ENCODE assay signal across 22 cellular contexts in the genomic region with DNA sequence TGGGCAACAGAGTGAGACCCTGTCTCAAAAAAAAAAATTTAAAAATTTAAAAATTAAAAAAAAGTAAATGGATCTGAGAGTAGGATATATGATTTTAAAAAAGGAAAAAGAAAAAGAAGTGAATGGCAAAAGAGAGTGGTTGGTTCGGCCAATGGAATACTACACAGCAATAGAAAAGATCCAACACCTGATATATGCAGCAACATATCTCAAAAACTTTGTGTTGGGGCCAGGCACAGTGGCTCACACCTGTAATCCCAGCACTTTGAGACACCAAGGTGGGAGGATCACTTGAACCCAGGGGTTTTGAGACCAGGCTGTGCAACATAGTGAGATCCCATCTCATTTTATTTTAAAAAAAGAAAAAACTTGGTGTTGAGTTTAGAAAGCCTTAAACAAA. TPM values are rescaled to one million over a fixed set of nuclear protein-coding genes. Genes with fewer than 3 reads are reported as not detected.
A peak's percentile ranks its signal among the peaks of the same experiment; 100 is the strongest.
DNase-seq lines count a peak whose midpoint lies in the region; ATAC-seq, FAIRE-seq and TF ChIP-seq lines count a peak whose summit lies in the region.
"Had no signal": no experiment of that assay in that cellular context is flagged by ENCODE, and none has a peak within 500 bp of the region (broad histone marks: within the 10 kb centered on the region; RNA-seq: fewer than 3 reads in every experiment).

No MANE protein-coding gene starts in this region.

- no peak for TF ChIP-seq EP300 in K562 (IDR thresholded peaks at IDR 0.05; ENCODE audit: low read length)

- peaks cover 11% of the 10 kb centered on the region for H3K36me3 Mint-ChIP-seq in CD4-positive, alpha-beta T cell (ENCODE audit: low read depth)
- H3K36me3 Mint-ChIP-seq in neural crest cell (ENCODE audit: low read depth): no peaks in the 10 kb centered on the region

- H3K9me3 ChIP-seq in CD4-positive, alpha-beta T cell (ENCODE audit: control insufficient read depth, low read length): no peaks in the 10 kb centered on the region
- H3K9me3 ChIP-seq in HEK293 (ENCODE audit: control insufficient read depth, insufficient read depth, low read depth, low read length): no peaks in the 10 kb centered on the region
- no peaks in the 10 kb centered on the region for H3K9me3 ChIP-seq in K562 (replicated peaks; ENCODE audit: control insufficient read depth, insufficient read depth, low read depth, low read length)
- no peaks in the 10 kb centered on the region for H3K9me3 ChIP-seq in Peyer's patch
- H3K9me3 ChIP-seq: BLaER1, HAP-1 had no signal

- H3K4me1 ChIP-seq in HEK293 (ENCODE audit: control insufficient read depth, insufficient read depth, low read length) (peaks cover 13% of the 10 kb centered on the region; the same call in 1 of the 2 replicates), K562 (replicated peaks in 1 of 2; ENCODE audit: control insufficient read depth in 2 of 2, insufficient read depth in 2 of 2, low read length in 2 of 2) (peaks cover 19 to 23% of the 10 kb centered on the region in 2 experiments), Peyer's patch (peaks cover 0 to 19% (median 0%) of the 10 kb centered on the region in 4 donors)

- no peaks in the 10 kb centered on the region for H3K9me3 Mint-ChIP-seq in CD4-positive, alpha-beta T cell
- no peaks in the 10 kb centered on the region for H3K9me3 Mint-ChIP-seq in neural crest cell

- TF ChIP-seq POLR2A in K562 (conservative IDR thresholded peaks at IDR 0.05): no peak
- no peak for TF ChIP-seq POLR2A in Peyer's patch (IDR thresholded peaks at IDR 0.05)

- H3K9me1 ChIP-seq in K562 (ENCODE audit: control insufficient read depth, insufficient read depth, low read length): no peaks in the 10 kb centered on the region

- no peak overlapping the region for H3K9ac ChIP-seq in K562 (ENCODE audit: insufficient read depth in 1 of 2, low read depth in 2 of 2, low read length in 2 of 2)
- H3K9ac ChIP-seq: BLaER1, GM23248 had no signal

- no peak overlapping the region for H2AFZ ChIP-seq in K562 (ENCODE audit: low read depth, low read length)
- H2AFZ ChIP-seq: GM23248 had no signal

- CTCF ChIA-PET in CD4-positive, alpha-beta T cell (lab: Charles Lee): no interaction called here
- CTCF ChIA-PET in HEK293 (lab: Yijun Ruan, JAX): interaction anchor here (0.5 to 12.2 kb wide), 5 partner anchors 20 to 154 kb away, joined by 3 to 180 read pairs (median 4); no protein-coding TSS in a partner anchor
- CTCF ChIA-PET in K562 (lab: Yijun Ruan, JAX; ENCODE audit: low intra/inter-chr PET ratio): interaction anchor here (0.6 kb wide), 1 partner anchor 53 kb away, joined by 4 read pairs; no protein-coding TSS in a partner anchor

- no TSS peak for BruUV-seq in K562 (replicated peaks; lab: Mats Ljungman, UMichigan)

- no peak for ATAC-seq in CD4-positive, alpha-beta T cell (ENCODE audit: poor library complexity)
- ATAC-seq in K562 (no peak), GM19035 (IDR thresholded peaks at IDR 0.05; ENCODE audit: unreplicated experiment) (no peak)

- peaks cover 78% of the 10 kb centered on the region for H3K4me1 Mint-ChIP-seq in CD4-positive, alpha-beta T cell (ENCODE audit: low read depth)
- peaks cover 23% of the 10 kb centered on the region for H3K4me1 Mint-ChIP-seq in neural crest cell

- no peak for TF ChIP-seq CTCF in CD4-positive, alpha-beta T cell (IDR thresholded peaks at IDR 0.05)
- TF ChIP-seq CTCF in HEK293 (tag by site-specific recombination; IDR thresholded peaks at IDR 0.05): no peak
- TF ChIP-seq CTCF in K562 (IDR thresholded peaks at IDR 0.05 in 2 of 3, conservative IDR thresholded peaks at IDR 0.05 in 1 of 3; ENCODE audit: insufficient read depth in 2 of 3, low read depth in 1 of 3, low read length in 3 of 3): no peak
- no peak for TF ChIP-seq CTCF in neural crest cell (conservative IDR thresholded peaks at IDR 0.05)
- TF ChIP-seq CTCF in Peyer's patch (IDR thresholded peaks at IDR 0.05): no peak

- no peak overlapping the region for H3K4me2 ChIP-seq in K562 (ENCODE audit: insufficient read depth, low read length)
- H3K4me2 ChIP-seq: BLaER1 had no signal

- POLR2A ChIA-PET in CD4-positive, alpha-beta T cell (lab: Charles Lee): interaction anchor here (0.9 kb wide), 1 partner anchor 37 kb away, joined by 4 read pairs; no protein-coding TSS in a partner anchor
- POLR2A ChIA-PET in HEK293 (lab: Yijun Ruan, JAX) (interaction anchor here (1.0 kb wide), 1 partner anchor 8 kb away, joined by 6 read pairs; no protein-coding TSS in a partner anchor), K562 (lab: Yijun Ruan, JAX) (interaction anchor here (1.1 to 1.3 kb wide), 3 partner anchors 9 to 26 kb away, joined by 3 to 4 read pairs (median 4); no protein-coding TSS in a partner anchor)

- H3K36me3 ChIP-seq in HEK293 (ENCODE audit: control insufficient read depth in 2 of 2, insufficient read depth in 1 of 2, low read length in 2 of 2) (no peaks in the 10 kb centered on the region), K562 (ENCODE audit: control insufficient read depth, insufficient read depth, low read length) (no peaks in the 10 kb centered on the region), Peyer's patch (no peaks in the 10 kb centered on the region)
- H3K36me3 ChIP-seq: BLaER1, HAP-1 had no signal

- H3K27me3 ChIP-seq in CD4-positive, alpha-beta T cell (ENCODE audit: control insufficient read depth, insufficient read depth, low read length): no peaks in the 10 kb centered on the region
- peaks cover 1 to 4% of the 10 kb centered on the region in 2 experiments; a peak in 2 of 5 replicates for H3K27me3 ChIP-seq in K562 (ENCODE audit: control insufficient read depth in 2 of 2, insufficient read depth in 2 of 2, low read length in 2 of 2)
- H3K27me3 ChIP-seq in Peyer's patch: no peaks in the 10 kb centered on the region
- H3K27me3 ChIP-seq: BLaER1 had no signal

- H3K79me2 ChIP-seq in K562 (ENCODE audit: control insufficient read depth, insufficient read depth, low read length): no peaks in the 10 kb centered on the region

- no peak overlapping the region for H3K27ac ChIP-seq in CD4-positive, alpha-beta T cell (ENCODE audit: low read depth, low read length)
- H3K27ac ChIP-seq in HEK293 (ENCODE audit: extremely low read depth, low read depth, low read length) (no peak overlapping the region), K562 (ENCODE audit: extremely low read depth, low read depth, low read length) (no peak overlapping the region), Peyer's patch (no peak overlapping the region)
- H3K27ac ChIP-seq: BLaER1, GM23248 had no signal

- intact Hi-C loops in CD4-positive, alpha-beta T cell (cut with DNase I, micrococcal nuclease): loop anchor here in 1 of 2 experiments (10.0 kb wide), 1 partner anchor 288 kb away; the partner anchor contains the start of gene SMG9
- intact Hi-C loops in K562 (cut with micrococcal nuclease): no loop called here

- no peak for TF ChIP-seq RAD21 in K562 (CRISPR knock-in tag; conservative IDR thresholded peaks at IDR 0.05 in 1 of 2, IDR thresholded peaks at IDR 0.05 in 1 of 2)

- WGBS in K562 (ENCODE audit: insufficient coverage, low coverage, missing lambda C conversion rate): 75% methylated on average over 1 of the region's 1 CpG

- H3K4me3 ChIP-seq in HEK293 (ENCODE audit: low read depth, low read length) (no peak overlapping the region), K562 (no peak overlapping the region), Peyer's patch (no peak overlapping the region)
- H3K4me3 ChIP-seq: BLaER1, GM23248, HAP-1 had no signal

- peak overlapping the region; percentile 92 for H3K27ac Mint-ChIP-seq in CD4-positive, alpha-beta T cell
- H3K27ac Mint-ChIP-seq in neural crest cell (ENCODE audit: unreplicated experiment): no peak overlapping the region

- H3K27me3 Mint-ChIP-seq in CD4-positive, alpha-beta T cell: no peaks in the 10 kb centered on the region
- H3K27me3 Mint-ChIP-seq in neural crest cell (ENCODE audit: low read depth): peaks cover 31% of the 10 kb centered on the region

- H4K20me1 ChIP-seq in K562 (replicated peaks; ENCODE audit: control insufficient read depth, insufficient read depth, low read length): no peaks in the 10 kb centered on the region
- H4K20me1 ChIP-seq: BLaER1 had no signal

- DNase-seq in CD4-positive, alpha-beta T cell: no peak
- DNase-seq in K562 (ENCODE audit: extremely low read depth in 1 of 4, low spot score in 3 of 4) (no peak), neural crest cell (ENCODE audit: low read depth, low spot score) (no peak), Peyer's patch (no peak)
- DNase-seq in stimulated activated CD4-positive, alpha-beta T cell treated with anti-CD3 and anti-CD28 coated beads, Interleukin-2, amount 100 ng/mL, for 48 hours: no peak
- DNase-seq: COR-L47, GDM1, GM23248, NCI-H1105 treated with DMSO at 0.1 percent for 48 hours, NCI-H1694, NCI-H2107, NCI-H510A, NCI-H774, RPMI8226, SIG-M5 had no signal

- H3K4me3 Mint-ChIP-seq in CD4-positive, alpha-beta T cell: no peak overlapping the region
- H3K4me3 Mint-ChIP-seq in neural crest cell: peak overlapping the region; percentile 24

- no peak for FAIRE-seq in K562 (lab: Jason Lieb, UNC)

- in situ Hi-C loops in K562 (cut with MboI): no loop called here

RNA-seq across cellular contexts. Expression of gene LYPD3, which starts 1.4 kb away (rescaled TPM):
- 10 to 100 TPM; 35.6 to 37.3 TPM for total RNA-seq in CD4-positive, alpha-beta T cell
- total RNA-seq in K562 (2011; cell fraction: chromatin; rRNA removed; ENCODE audit: low replicate concordance): 0.81 TPM in 1 of 2 replicates, not detected in the other
- total RNA-seq in K562 (2011; cell fraction: nucleolus; rRNA removed): 0.26 and 0.67 TPM in 2 replicates
- total RNA-seq in K562 (2011; cell fraction: nucleoplasm; rRNA removed): 0.44 TPM in 1 of 2 replicates, not detected in the other
- total RNA-seq in K562 (2014; rRNA removed) (0.18 and 0.20 TPM in 2 replicates), K562 (2014; rRNA removed; fragmentation: Illumina TruSeq; extraction: Trizol) (not detected in 2 replicates), K562 (2015; rRNA removed; fragmentation: Illumina TruSeq; extraction: Trizol) (0.22 TPM in 1 of 2 replicates, not detected in the other), K562 (2021) (0.31 and 0.33 TPM in 2 replicates), neural crest cell (0.50 and 0.89 TPM in 2 replicates), Peyer's patch (under 1 TPM in 1 of 4 donors, not detected in 3; 0.67 TPM)
- polyA plus RNA-seq in K562 (2011; rRNA removed) (0.28 and 0.64 TPM in 2 replicates), K562 (2014; fragmentation: Illumina TruSeq; extraction: Trizol) (0.26 and 0.27 TPM in 2 replicates), K562 (2014; fragmentation: Nextera tagmentation; extraction: Ambion mirVana) (under 1 TPM; 0.04 to 0.06 TPM), K562 (2014; rRNA removed) (0.17 and 0.19 TPM in 2 replicates)
- 0.74 and 2.1 TPM in 2 replicates for polyA plus RNA-seq in K562 (2011; cell fraction: cytosol; rRNA removed)
- 1.2 and 1.6 TPM in 2 replicates for polyA plus RNA-seq in K562 (2011; cell fraction: nucleus; rRNA removed)
- polyA plus RNA-seq in K562 (2012): 0.51 and 0.73 TPM in 2 replicates
- 0.11 and 0.12 TPM in 2 replicates for polyA minus RNA-seq in K562 (2011; rRNA and poly(A)+ RNA removed)
- not detected in 2 replicates for polyA minus RNA-seq in K562 (2011; cell fraction: cytosol; rRNA and poly(A)+ RNA removed)
- polyA minus RNA-seq in K562 (2011; cell fraction: nucleus; rRNA and poly(A)+ RNA removed): 0.56 and 0.67 TPM in 2 replicates
- total RNA-seq: GM23248, OCI-LY7 had no signal

RNA-seq across cellular contexts. Expression of gene PHLDB3, which starts 37.8 kb away (rescaled TPM):
- total RNA-seq in CD4-positive, alpha-beta T cell: 10 to 100 TPM; 75.1 to 77.4 TPM
- total RNA-seq in K562 (2011; cell fraction: chromatin; rRNA removed; ENCODE audit: low replicate concordance): 14.2 and 34.8 TPM in 2 replicates
- total RNA-seq in K562 (2011; cell fraction: nucleolus; rRNA removed): 26.8 and 32.0 TPM in 2 replicates
- 21.6 and 22.4 TPM in 2 replicates for total RNA-seq in K562 (2011; cell fraction: nucleoplasm; rRNA removed)
- total RNA-seq in K562 (2014; rRNA removed) (23.5 and 28.0 TPM in 2 replicates), K562 (2014; rRNA removed; fragmentation: Illumina TruSeq; extraction: Trizol) (1.1 and 1.6 TPM in 2 replicates), K562 (2015; rRNA removed; fragmentation: Illumina TruSeq; extraction: Trizol) (5.4 and 6.4 TPM in 2 replicates), K562 (2021) (11.8 and 12.7 TPM in 2 replicates), neural crest cell (13.3 and 14.3 TPM in 2 replicates), Peyer's patch (10 to 100 TPM; 13.0 to 23.4 (median 18.0) TPM)
- polyA plus RNA-seq in K562 (2011; rRNA removed) (3.5 and 6.1 TPM in 2 replicates), K562 (2014; fragmentation: Illumina TruSeq; extraction: Trizol) (3.9 and 6.7 TPM in 2 replicates), K562 (2014; fragmentation: Nextera tagmentation; extraction: Ambion mirVana) (under 1 TPM; 0.04 to 0.06 TPM), K562 (2014; rRNA removed) (5.2 and 11.4 TPM in 2 replicates)
- 4.1 and 7.2 TPM in 2 replicates for polyA plus RNA-seq in K562 (2011; cell fraction: cytosol; rRNA removed)
- polyA plus RNA-seq in K562 (2011; cell fraction: nucleus; rRNA removed): 14.5 and 21.6 TPM in 2 replicates
- 6.0 and 10.5 TPM in 2 replicates for polyA plus RNA-seq in K562 (2012)
- 2.2 and 2.6 TPM in 2 replicates for polyA minus RNA-seq in K562 (2011; rRNA and poly(A)+ RNA removed)
- 6.7 and 8.9 TPM in 2 replicates for polyA minus RNA-seq in K562 (2011; cell fraction: cytosol; rRNA and poly(A)+ RNA removed)
- polyA minus RNA-seq in K562 (2011; cell fraction: nucleus; rRNA and poly(A)+ RNA removed): 11.0 and 13.3 TPM in 2 replicates

RNA-seq across cellular contexts. Expression of gene TEX101, which starts 52.1 kb away (rescaled TPM):
- total RNA-seq in CD4-positive, alpha-beta T cell: not detected
- not detected in 2 replicates for total RNA-seq in K562 (2011; cell fraction: chromatin; rRNA removed; ENCODE audit: low replicate concordance)
- not detected in 2 replicates for total RNA-seq in K562 (2011; cell fraction: nucleolus; rRNA removed)
- total RNA-seq in K562 (2011; cell fraction: nucleoplasm; rRNA removed): not detected in 2 replicates
- total RNA-seq in K562 (2014; rRNA removed) (not detected in 2 replicates), K562 (2014; rRNA removed; fragmentation: Illumina TruSeq; extraction: Trizol) (not detected in 2 replicates), K562 (2015; rRNA removed; fragmentation: Illumina TruSeq; extraction: Trizol) (not detected in 2 replicates), K562 (2021) (not detected in 2 replicates), neural crest cell (not detected in 2 replicates), Peyer's patch (not detected)
- polyA plus RNA-seq in K562 (2011; rRNA removed) (not detected in 2 replicates), K562 (2014; fragmentation: Illumina TruSeq; extraction: Trizol) (not detected in 2 replicates), K562 (2014; fragmentation: Nextera tagmentation; extraction: Ambion mirVana) (under 1 TPM; 0.10 to 0.14 TPM), K562 (2014; rRNA removed) (0.36 TPM in 1 of 2 replicates, not detected in the other)
- 0.07 TPM in 1 of 2 replicates, not detected in the other for polyA plus RNA-seq in K562 (2011; cell fraction: cytosol; rRNA removed)
- not detected in 2 replicates for polyA plus RNA-seq in K562 (2011; cell fraction: nucleus; rRNA removed)
- 0.25 TPM in 1 of 2 replicates, not detected in the other for polyA plus RNA-seq in K562 (2012)
- polyA minus RNA-seq in K562 (2011; rRNA and poly(A)+ RNA removed): not detected in 2 replicates
- not detected in 2 replicates for polyA minus RNA-seq in K562 (2011; cell fraction: cytosol; rRNA and poly(A)+ RNA removed)
- polyA minus RNA-seq in K562 (2011; cell fraction: nucleus; rRNA and poly(A)+ RNA removed): not detected in 2 replicates
- total RNA-seq: A673, Daoy, GM23248, OCI-LY7 had no signal
- polyA plus RNA-seq: GM23248 had no signal

Comparison
In these comparisons a context has a peak if more than half of its experiments do, and no peak if none do; other contexts are left out.
1. RNA of gene LYPD3, which starts 1.4 kb away (total RNA-seq): 35.6 to 37.3 TPM in CD4-positive, alpha-beta T cell; 0.50 to 0.89 TPM in neural crest cell, 0.18 to 0.81 TPM in K562 and 0.67 TPM in Peyer's patch; every median in the first group is over 10 times any median in the second.